Comparison of ENCODE assay signal across 17 cellular contexts in the genomic region with DNA sequence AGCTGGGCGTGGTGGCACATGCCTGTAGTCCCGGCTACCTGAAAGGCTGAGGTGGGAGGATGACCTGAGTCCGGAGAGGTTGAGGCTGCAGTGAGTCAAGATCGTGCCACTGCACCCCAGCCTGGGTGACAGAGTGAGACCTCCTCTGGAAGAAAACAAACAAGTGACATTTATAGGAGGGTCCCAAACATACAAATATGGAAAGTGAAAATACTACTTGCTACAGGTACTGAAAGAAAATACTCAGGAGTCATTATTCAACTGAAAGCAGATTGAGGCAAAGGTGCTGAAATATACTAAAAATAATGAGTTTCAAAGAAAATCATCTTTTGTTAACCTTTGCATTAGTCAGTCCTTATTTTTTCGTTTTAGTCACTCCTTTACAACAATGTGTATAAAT. TPM values are rescaled to one million over a fixed set of nuclear protein-coding genes. Genes with fewer than 3 reads are reported as not detected.
DNase-seq lines count a peak whose midpoint lies in the region; ATAC-seq and TF ChIP-seq lines count a peak whose summit lies in the region.
"Had no signal": no experiment of that assay in that cellular context is flagged by ENCODE, and none has a peak within 500 bp of the region (broad histone marks: within the 10 kb centered on the region; RNA-seq: fewer than 3 reads in every experiment).

No MANE protein-coding gene starts in this region.

- peaks cover 33% of the 10 kb centered on the region for H3K4me1 ChIP-seq in smooth muscle cell (ENCODE audit: low read depth)

- DNase-seq in activated CD4-positive, alpha-beta T cell treated with anti-CD3 and anti-CD28 coated beads for 36 hours, result peak; percentile 50
- no peak for DNase-seq in activated CD4-positive, alpha-beta T cell treated with anti-CD3 and anti-CD28 coated beads for 1 hour
- DNase-seq in smooth muscle cell (lab: John Stamatoyannopoulos, UW; ENCODE audit: unreplicated experiment) (no peak), germinal center (ENCODE audit: low spot score) (no peak), NCI-H226 (no peak)
- no peak for DNase-seq in T-helper 2 cell treated with Interferon-gamma antibody and Interleukin-4, amounts not matched to agents 5 μg/mL and 100 μg/mL, for 36 hours (ENCODE audit: low spot score)
- DNase-seq: activated CD4-positive, alpha-beta T cell treated with anti-CD3 and anti-CD28 coated beads, Interleukin-2, amount 10 ng/mL, durations not matched to agents 7 days and 5 days; amniotic stem cell; Caco-2; dermis blood vessel endothelial cell; NCI-H1105 treated with DMSO at 0.1 percent for 48 hours; NCI-H82; SHP77 treated with DMSO at 0.1 percent for 48 hours had no signal

- H3K36me3 ChIP-seq in smooth muscle cell (ENCODE audit: low read depth), result no peaks in the 10 kb centered on the region
- H3K36me3 ChIP-seq: thoracic aorta had no signal

- H3K27me3 Mint-ChIP-seq in activated CD4-positive, alpha-beta T cell treated with anti-CD3 and anti-CD28 coated beads for 36 hours, result no peaks in the 10 kb centered on the region
- H3K27me3 Mint-ChIP-seq in T-helper 2 cell treated with Interferon-gamma antibody and Interleukin-4, amounts not matched to agents 5 μg/mL and 100 μg/mL, for 36 hours (ENCODE audit: low read depth), result no peaks in the 10 kb centered on the region
- H3K27me3 Mint-ChIP-seq: activated CD4-positive, alpha-beta T cell treated with anti-CD3 and anti-CD28 coated beads, Interleukin-2, amount 10 ng/mL, durations not matched to agents 7 days and 5 days had no signal

- H3K27ac ChIP-seq in smooth muscle cell (ENCODE audit: low read depth), result peak overlapping the region; percentile 8

- ATAC-seq in activated CD4-positive, alpha-beta T cell treated with anti-CD3 and anti-CD28 coated beads for 36 hours, result peak; percentile 88
- ATAC-seq in GM21423 (IDR thresholded peaks at IDR 0.05; ENCODE audit: unreplicated experiment), result peak; percentile 51
- peak; percentile 42 for ATAC-seq in HG03565 (IDR thresholded peaks at IDR 0.05; ENCODE audit: unreplicated experiment)
- ATAC-seq: HepG2 had no signal

- peak overlapping the region; percentile 81 for H3K27ac Mint-ChIP-seq in activated CD4-positive, alpha-beta T cell treated with anti-CD3 and anti-CD28 coated beads for 36 hours
- no peak overlapping the region for H3K27ac Mint-ChIP-seq in T-helper 2 cell treated with Interferon-gamma antibody and Interleukin-4, amounts not matched to agents 5 μg/mL and 100 μg/mL, for 36 hours
- H3K27ac Mint-ChIP-seq: activated CD4-positive, alpha-beta T cell treated with anti-CD3 and anti-CD28 coated beads, Interleukin-2, amount 10 ng/mL, durations not matched to agents 7 days and 5 days had no signal

- no peak overlapping the region for H3K9ac ChIP-seq in smooth muscle cell (ENCODE audit: low read depth)

- WGBS in smooth muscle cell (ENCODE audit: low lambda C conversion rate), result 96% methylated on average over 5 of the region's 5 CpGs

- H3K4me2 ChIP-seq in smooth muscle cell, result no peak overlapping the region

- H3K79me2 ChIP-seq in smooth muscle cell (ENCODE audit: low read depth), result peaks cover 99% of the 10 kb centered on the region

- H2AFZ ChIP-seq in smooth muscle cell (ENCODE audit: low read depth), result no peak overlapping the region

- TF ChIP-seq CTCF in smooth muscle cell (IDR thresholded peaks at IDR 0.05; ENCODE audit: borderline replicate concordance, insufficient read depth, poor library complexity, severe bottlenecking), result no peak

- H3K4me3 ChIP-seq in smooth muscle cell, result no peak overlapping the region
- H3K4me3 ChIP-seq: thoracic aorta had no signal

- H4K20me1 ChIP-seq in smooth muscle cell (ENCODE audit: low read depth), result peaks cover 12% of the 10 kb centered on the region

- H3F3A ChIP-seq in smooth muscle cell (ENCODE audit: low read depth), result peaks cover 29% of the 10 kb centered on the region

- peaks cover 27% of the 10 kb centered on the region for H3K36me3 Mint-ChIP-seq in activated CD4-positive, alpha-beta T cell treated with anti-CD3 and anti-CD28 coated beads for 36 hours (ENCODE audit: low read depth)
- peaks cover 4% of the 10 kb centered on the region for H3K36me3 Mint-ChIP-seq in T-helper 2 cell treated with Interferon-gamma antibody and Interleukin-4, amounts not matched to agents 5 μg/mL and 100 μg/mL, for 36 hours (ENCODE audit: low read depth)

- H3K27me3 ChIP-seq in smooth muscle cell (ENCODE audit: low read depth), result no peaks in the 10 kb centered on the region

- peak overlapping the region; percentile 6 for H3K4me3 Mint-ChIP-seq in activated CD4-positive, alpha-beta T cell treated with anti-CD3 and anti-CD28 coated beads for 36 hours
- H3K4me3 Mint-ChIP-seq in T-helper 2 cell treated with Interferon-gamma antibody and Interleukin-4, amounts not matched to agents 5 μg/mL and 100 μg/mL, for 36 hours, result no peak overlapping the region
- H3K4me3 Mint-ChIP-seq: activated CD4-positive, alpha-beta T cell treated with anti-CD3 and anti-CD28 coated beads, Interleukin-2, amount 10 ng/mL, durations not matched to agents 7 days and 5 days had no signal

- H3K9me3 Mint-ChIP-seq in activated CD4-positive, alpha-beta T cell treated with anti-CD3 and anti-CD28 coated beads for 36 hours (ENCODE audit: low read depth), result peaks cover 2% of the 10 kb centered on the region
- H3K9me3 Mint-ChIP-seq in T-helper 2 cell treated with Interferon-gamma antibody and Interleukin-4, amounts not matched to agents 5 μg/mL and 100 μg/mL, for 36 hours, result no peaks in the 10 kb centered on the region
- H3K9me3 Mint-ChIP-seq: activated CD4-positive, alpha-beta T cell treated with anti-CD3 and anti-CD28 coated beads, Interleukin-2, amount 10 ng/mL, durations not matched to agents 7 days and 5 days had no signal

- peaks cover 59% of the 10 kb centered on the region for H3K4me1 Mint-ChIP-seq in activated CD4-positive, alpha-beta T cell treated with anti-CD3 and anti-CD28 coated beads for 36 hours
- H3K4me1 Mint-ChIP-seq in T-helper 2 cell treated with Interferon-gamma antibody and Interleukin-4, amounts not matched to agents 5 μg/mL and 100 μg/mL, for 36 hours (ENCODE audit: low read depth), result peaks cover 8% of the 10 kb centered on the region

- POLR2A ChIA-PET in activated CD4-positive, alpha-beta T cell treated with anti-CD3 and anti-CD28 coated beads for 36 hours (lab: Charles Lee), result interaction anchor here (0.8 kb wide), 1 partner anchor 50 kb away, joined by 3 read pairs; no protein-coding TSS in a partner anchor

- CTCF ChIA-PET in activated CD4-positive, alpha-beta T cell treated with anti-CD3 and anti-CD28 coated beads for 36 hours (lab: Charles Lee), result no interaction called here

- H3K9me3 ChIP-seq in smooth muscle cell (replicated peaks; ENCODE audit: low read depth), result no peaks in the 10 kb centered on the region
- H3K9me3 ChIP-seq: Caco-2, thoracic aorta had no signal

- intact Hi-C loops in activated CD4-positive, alpha-beta T cell treated with anti-CD3 and anti-CD28 coated beads for 36 hours (cut with DNase I, micrococcal nuclease), result loop anchor here (2.0 kb wide), 3 partner anchors 50 to 64 kb away; no protein-coding TSS in a partner anchor

RNA-seq across cellular contexts. Expression of gene ETV6, which starts 53.5 kb away (rescaled TPM):
- total RNA-seq in activated CD4-positive, alpha-beta T cell treated with anti-CD3 and anti-CD28 coated beads for 36 hours, result 10 to 100 TPM; 53.5 to 56.7 TPM
- 21.9 and 23.8 TPM in 2 replicates for total RNA-seq in smooth muscle cell
- polyA plus RNA-seq in smooth muscle cell, result 11.5 and 19.8 TPM in 2 replicates
